In the genomic region with DNA sequence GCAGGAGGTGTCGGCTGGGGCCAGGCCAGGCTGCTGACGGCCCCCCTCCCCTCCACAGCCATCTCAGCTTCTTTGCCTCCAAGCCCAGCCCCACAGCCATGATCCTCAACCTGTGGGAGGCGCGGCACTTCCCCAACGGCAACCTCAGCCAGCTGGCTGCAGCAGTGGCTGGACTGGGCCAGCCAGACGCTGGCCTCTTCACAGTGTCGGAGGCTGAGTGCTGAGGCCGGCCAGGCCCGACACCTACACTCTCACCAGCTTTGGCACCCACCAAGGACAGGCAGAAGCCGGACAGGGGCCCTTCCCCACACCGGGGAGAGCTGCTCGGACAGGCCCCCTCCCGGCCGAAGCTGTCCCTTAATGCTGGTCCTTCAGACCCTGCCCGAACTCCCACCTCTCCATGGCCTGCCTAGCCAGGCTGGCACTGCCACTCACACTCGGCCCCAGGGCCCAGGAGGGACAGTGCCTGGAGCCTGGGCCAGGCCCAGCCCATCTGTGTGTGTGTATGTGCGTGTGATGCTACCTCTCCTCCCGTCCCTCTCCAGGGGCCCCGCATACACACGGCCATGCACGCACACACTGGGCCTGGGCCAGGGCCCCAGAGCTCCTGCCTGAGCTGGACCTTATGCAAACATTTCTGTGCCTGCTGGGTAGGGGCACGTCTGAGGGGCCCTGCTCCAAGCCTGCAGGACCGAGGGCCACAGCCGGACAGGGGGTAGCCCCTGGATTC, we compare ENCODE assay signal across 1 cellular context.
TF ChIP-seq lines count a peak whose summit lies in the region.

No MANE protein-coding gene starts in this region.

TF ChIP-seq in HepG2, 621 proteins besides CTCF, POLR2A, EP300 and RAD21:
- TF ChIP-seq, protein P1, sequence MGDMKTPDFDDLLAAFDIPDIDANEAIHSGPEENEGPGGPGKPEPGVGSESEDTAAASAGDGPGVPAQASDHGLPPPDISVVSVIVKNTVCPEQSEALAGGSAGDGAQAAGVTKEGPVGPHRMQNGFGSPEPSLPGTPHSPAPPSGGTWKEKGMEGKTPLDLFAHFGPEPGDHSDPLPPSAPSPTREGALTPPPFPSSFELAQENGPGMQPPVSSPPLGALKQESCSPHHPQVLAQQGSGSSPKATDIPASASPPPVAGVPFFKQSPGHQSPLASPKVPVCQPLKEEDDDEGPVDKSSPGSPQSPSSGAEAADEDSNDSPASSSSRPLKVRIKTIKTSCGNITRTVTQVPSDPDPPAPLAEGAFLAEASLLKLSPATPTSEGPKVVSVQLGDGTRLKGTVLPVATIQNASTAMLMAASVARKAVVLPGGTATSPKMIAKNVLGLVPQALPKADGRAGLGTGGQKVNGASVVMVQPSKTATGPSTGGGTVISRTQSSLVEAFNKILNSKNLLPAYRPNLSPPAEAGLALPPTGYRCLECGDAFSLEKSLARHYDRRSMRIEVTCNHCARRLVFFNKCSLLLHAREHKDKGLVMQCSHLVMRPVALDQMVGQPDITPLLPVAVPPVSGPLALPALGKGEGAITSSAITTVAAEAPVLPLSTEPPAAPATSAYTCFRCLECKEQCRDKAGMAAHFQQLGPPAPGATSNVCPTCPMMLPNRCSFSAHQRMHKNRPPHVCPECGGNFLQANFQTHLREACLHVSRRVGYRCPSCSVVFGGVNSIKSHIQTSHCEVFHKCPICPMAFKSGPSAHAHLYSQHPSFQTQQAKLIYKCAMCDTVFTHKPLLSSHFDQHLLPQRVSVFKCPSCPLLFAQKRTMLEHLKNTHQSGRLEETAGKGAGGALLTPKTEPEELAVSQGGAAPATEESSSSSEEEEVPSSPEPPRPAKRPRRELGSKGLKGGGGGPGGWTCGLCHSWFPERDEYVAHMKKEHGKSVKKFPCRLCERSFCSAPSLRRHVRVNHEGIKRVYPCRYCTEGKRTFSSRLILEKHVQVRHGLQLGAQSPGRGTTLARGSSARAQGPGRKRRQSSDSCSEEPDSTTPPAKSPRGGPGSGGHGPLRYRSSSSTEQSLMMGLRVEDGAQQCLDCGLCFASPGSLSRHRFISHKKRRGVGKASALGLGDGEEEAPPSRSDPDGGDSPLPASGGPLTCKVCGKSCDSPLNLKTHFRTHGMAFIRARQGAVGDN (CRISPR knock-in tag; IDR thresholded peaks at IDR 0.05), result peak; percentile 25; the same call in 1 of the 2 replicates
- TF ChIP-seq STAT6 (CRISPR knock-in tag; IDR thresholded peaks at IDR 0.05; ENCODE audit: borderline replicate concordance) (no peak), SAFB2 (CRISPR knock-in tag; IDR thresholded peaks at IDR 0.05; ENCODE audit: borderline replicate concordance, low read depth) (no peak), HIVEP1 (CRISPR knock-in tag; IDR thresholded peaks at IDR 0.05) (no peak), ZNF124 (CRISPR knock-in tag; IDR thresholded peaks at IDR 0.05) (no peak), SIX4 (CRISPR knock-in tag; IDR thresholded peaks at IDR 0.05) (no peak), KLF16 (CRISPR knock-in tag; IDR thresholded peaks at IDR 0.05) (no peak)
